ENCODE assay signal across 8 cellular contexts in genomic region chr15:69462030-69462492, GRCh38. TPM values are rescaled to one million over a fixed set of nuclear protein-coding genes. Genes with fewer than 3 reads are reported as not detected.
DNase-seq lines count a peak whose midpoint lies in the region; ATAC-seq and TF ChIP-seq lines count a peak whose summit lies in the region.

No MANE protein-coding gene starts in this region.

- TF ChIP-seq CTCF in fibroblast of villous mesenchyme (IDR thresholded peaks at IDR 0.05; ENCODE audit: insufficient read depth, low read depth, low read length), result no peak
- no peak for TF ChIP-seq CTCF in nephron progenitor cell (IDR thresholded peaks at IDR 0.05)

- H3K36me3 Mint-ChIP-seq in activated CD8-positive, alpha-beta memory T cell treated with anti-CD3 and anti-CD28 coated beads, Interleukin-2, amount 10 ng/mL, durations not matched to agents 7 days and 5 days, result peaks cover 7% of the 10 kb centered on the region
- H3K36me3 Mint-ChIP-seq in T-cell (no peaks in the 10 kb centered on the region), nephron progenitor cell (ENCODE audit: low read depth) (peaks cover 11% of the 10 kb centered on the region)

- H3K4me1 ChIP-seq in rectal smooth muscle tissue (ENCODE audit: control insufficient read depth, insufficient read depth, low read length), result peaks cover 8% of the 10 kb centered on the region

- H3K9ac ChIP-seq in rectal smooth muscle tissue (ENCODE audit: low read length), result peak overlapping the region; percentile 78

- H3K27ac Mint-ChIP-seq in activated CD8-positive, alpha-beta memory T cell treated with anti-CD3 and anti-CD28 coated beads, Interleukin-2, amount 10 ng/mL, durations not matched to agents 7 days and 5 days, result peak overlapping the region; percentile 75
- H3K27ac Mint-ChIP-seq in T-cell, result peak overlapping the region; percentile 90
- no peak overlapping the region for H3K27ac Mint-ChIP-seq in nephron progenitor cell

- H3K4me3 ChIP-seq in fibroblast of villous mesenchyme (ENCODE audit: low read depth, low read length) (peak overlapping the region; percentile 61), rectal smooth muscle tissue (ENCODE audit: low read length) (peak overlapping the region; percentile 59)

- peaks cover 22% of the 10 kb centered on the region for H3K27me3 Mint-ChIP-seq in activated CD8-positive, alpha-beta memory T cell treated with anti-CD3 and anti-CD28 coated beads, Interleukin-2, amount 10 ng/mL, durations not matched to agents 7 days and 5 days
- H3K27me3 Mint-ChIP-seq in T-cell (no peaks in the 10 kb centered on the region), nephron progenitor cell (ENCODE audit: low read depth, poor library complexity) (peaks cover 6% of the 10 kb centered on the region)

- ATAC-seq in activated CD8-positive, alpha-beta memory T cell treated with anti-CD3 and anti-CD28 coated beads, Interleukin-2, amount 10 ng/mL, durations not matched to agents 7 days and 5 days, result no peak
- peak in 1 of 4 experiments; percentile 7 for ATAC-seq in T-cell (replicated peaks in 1 of 4)
- ATAC-seq in GM21360 (IDR thresholded peaks at IDR 0.05; ENCODE audit: unreplicated experiment), result no peak

- H3K4me3 Mint-ChIP-seq in activated CD8-positive, alpha-beta memory T cell treated with anti-CD3 and anti-CD28 coated beads, Interleukin-2, amount 10 ng/mL, durations not matched to agents 7 days and 5 days, result peak overlapping the region; percentile 78
- H3K4me3 Mint-ChIP-seq in T-cell (peak overlapping the region; percentile 86 to 90 (median 87)), nephron progenitor cell (no peak overlapping the region)

- H3K4me1 Mint-ChIP-seq in activated CD8-positive, alpha-beta memory T cell treated with anti-CD3 and anti-CD28 coated beads, Interleukin-2, amount 10 ng/mL, durations not matched to agents 7 days and 5 days, result peaks cover 26% of the 10 kb centered on the region
- peaks cover 30 to 54% (median 48%) of the 10 kb centered on the region in 3 donors for H3K4me1 Mint-ChIP-seq in T-cell
- H3K4me1 Mint-ChIP-seq in nephron progenitor cell, result peaks cover 36% of the 10 kb centered on the region

- POLR2A ChIA-PET in T-cell (lab: Charles Lee), result interaction anchor here (0.6 to 3.9 kb wide), 7 partner anchors 9 to 1163 kb away, joined by 3 to 76 read pairs (median 4); partner anchors contain the start of genes RPLP1 (in 2 of the 2), KIF23 (in 1 of the 2) and TLE3 (in 1 of the 2)

- CTCF ChIA-PET in activated CD8-positive, alpha-beta memory T cell treated with anti-CD3 and anti-CD28 coated beads, Interleukin-2, amount 10 ng/mL, durations not matched to agents 7 days and 5 days (lab: Charles Lee), result interaction anchor here (0.9 to 3.0 kb wide), 19 partner anchors 9 to 1261 kb away, joined by 3 to 78 read pairs (median 5); partner anchors contain the start of genes GLCE, KIF23 and RPLP1
- CTCF ChIA-PET in T-cell (lab: Charles Lee), result interaction anchor here (0.6 to 2.1 kb wide), 11 partner anchors 8 to 1098 kb away, joined by 3 to 56 read pairs (median 4); partner anchors contain the start of genes KIF23 (in 1 of the 2) and RPLP1 (in 1 of the 2)

- peak overlapping the region; percentile 93 for H3K27ac ChIP-seq in rectal smooth muscle tissue (ENCODE audit: low read depth, low read length)

- no peaks in the 10 kb centered on the region for H3K9me3 Mint-ChIP-seq in activated CD8-positive, alpha-beta memory T cell treated with anti-CD3 and anti-CD28 coated beads, Interleukin-2, amount 10 ng/mL, durations not matched to agents 7 days and 5 days (ENCODE audit: low read depth)
- no peaks in the 10 kb centered on the region for H3K9me3 Mint-ChIP-seq in T-cell
- H3K9me3 Mint-ChIP-seq in nephron progenitor cell, result no peaks in the 10 kb centered on the region

- no peaks in the 10 kb centered on the region for H3K36me3 ChIP-seq in rectal smooth muscle tissue (ENCODE audit: control insufficient read depth, insufficient read depth, low read length)

- no peaks in the 10 kb centered on the region for H3K27me3 ChIP-seq in rectal smooth muscle tissue (ENCODE audit: control insufficient read depth, insufficient read depth, low read length)

- peak; percentile 41 for DNase-seq in activated CD8-positive, alpha-beta memory T cell treated with anti-CD3 and anti-CD28 coated beads, Interleukin-2, amount 10 ng/mL, durations not matched to agents 7 days and 5 days
- DNase-seq in activated CD8-positive, alpha-beta memory T cell treated with anti-CD3 and anti-CD28 coated beads, Interleukin-2, amount 50 U/mL, for 4 hours, result no peak
- DNase-seq in T-cell (no peak), fibroblast of villous mesenchyme (ENCODE audit: low read depth) (no peak), nephron progenitor cell (no peak), NCI-H1092 treated with DMSO at 0.1 percent for 48 hours (lab: John Stamatoyannopoulos, UW) (no peak)

RNA-seq across cellular contexts. Expression of gene RPLP1, which starts 9.4 kb away (rescaled TPM):
- 1,000 to 10,000 TPM; 1,405 to 1,605 TPM for total RNA-seq in activated CD8-positive, alpha-beta memory T cell treated with anti-CD3 and anti-CD28 coated beads, Interleukin-2, amount 10 ng/mL, durations not matched to agents 7 days and 5 days
- 1,000 to 10,000 TPM; 1,904 to 4,142 (median 3,956) TPM for total RNA-seq in T-cell
- total RNA-seq in fibroblast of villous mesenchyme, result 73.8 and 79.6 TPM in 2 replicates

RNA-seq across cellular contexts. Expression of gene KIF23, which starts 47.9 kb away (rescaled TPM):
- 10 to 100 TPM; 70.9 to 81.1 TPM for total RNA-seq in activated CD8-positive, alpha-beta memory T cell treated with anti-CD3 and anti-CD28 coated beads, Interleukin-2, amount 10 ng/mL, durations not matched to agents 7 days and 5 days
- 1 to 10 TPM in 1 of 5 donors, under 1 TPM in 4; 0.36 to 2.2 (median 0.76) TPM for total RNA-seq in T-cell
- 34.5 and 60.5 TPM in 2 replicates for total RNA-seq in fibroblast of villous mesenchyme

Comparison
In these comparisons a context has a peak if more than half of its experiments do, and no peak if none do; other contexts are left out.
1. RNA of gene RPLP1, which starts 9.4 kb away (total RNA-seq): 1,904 to 4,142 TPM in T-cell and 1,405 to 1,605 TPM in activated CD8-positive, alpha-beta memory T cell treated with anti-CD3 and anti-CD28 coated beads, Interleukin-2, amount 10 ng/mL, durations not matched to agents 7 days and 5 days; 73.8 to 79.6 TPM in fibroblast of villous mesenchyme; every median in the first group is over 10 times any median in the second.
2. RNA of gene KIF23, which starts 47.9 kb away (total RNA-seq): 70.9 to 81.1 TPM in activated CD8-positive, alpha-beta memory T cell treated with anti-CD3 and anti-CD28 coated beads, Interleukin-2, amount 10 ng/mL, durations not matched to agents 7 days and 5 days and 34.5 to 60.5 TPM in fibroblast of villous mesenchyme; 0.36 to 2.2 TPM in T-cell; every median in the first group is over 10 times any median in the second.